In genomic region chr18:904135-905090, GRCh38 we compare ENCODE assay signal across 8 cellular contexts. TPM values are rescaled to one million over a fixed set of nuclear protein-coding genes. Genes with fewer than 3 reads are reported as not detected.
DNase-seq lines count a peak whose midpoint lies in the region; ATAC-seq and TF ChIP-seq lines count a peak whose summit lies in the region.

TSS of gene ADCYAP1 (plus strand) at chr18:904871. CDS start at chr18:905387, 516 bp downstream.

- 17% methylated on average over 35 of the region's 52 CpGs for WGBS in mammary epithelial cell (ENCODE audit: low coverage, missing lambda C conversion rate)

- peaks cover 17% of the 10 kb centered on the region for H3K4me1 Mint-ChIP-seq in activated naive CD8-positive, alpha-beta T cell treated with anti-CD3 and anti-CD28 coated beads, Interleukin-2, amount 10 ng/mL, durations not matched to agents 7 days and 5 days
- peaks cover 19% of the 10 kb centered on the region for H3K4me1 Mint-ChIP-seq in activated naive CD8-positive, alpha-beta T cell treated with anti-CD3 and anti-CD28 coated beads, Interleukin-2, amount 50 U/mL, for 24 hours

- H3K4me3 ChIP-seq in epithelial cell of esophagus (ENCODE audit: low read length) (no peak within 1 kb of the TSS), thoracic aorta (peak within 1 kb of the TSS; percentile 12), mammary epithelial cell (replicated peaks in 1 of 3; ENCODE audit: insufficient read depth in 1 of 3, low read depth in 2 of 3, low read length in 3 of 3) (no peak within 1 kb of the TSS), mucosa of descending colon (no peak within 1 kb of the TSS)

- POLR2A ChIA-PET in activated naive CD8-positive, alpha-beta T cell treated with anti-CD3 and anti-CD28 coated beads, Interleukin-2, amount 10 ng/mL, durations not matched to agents 7 days and 5 days (lab: Charles Lee) = no interaction called here

- no peak within 1 kb of the TSS for H3K4me2 ChIP-seq in mammary epithelial cell (ENCODE audit: insufficient read depth, low read depth, low read length)

- no peaks in the 10 kb centered on the region for H3K9me3 ChIP-seq in thoracic aorta
- H3K9me3 ChIP-seq in mammary epithelial cell (replicated peaks; ENCODE audit: insufficient read depth, low read length) = no peaks in the 10 kb centered on the region
- no peaks in the 10 kb centered on the region for H3K9me3 ChIP-seq in mucosa of descending colon

- H3K36me3 ChIP-seq in thoracic aorta (no peaks in the 10 kb centered on the region), mammary epithelial cell (ENCODE audit: insufficient read depth, low read length) (no peaks in the 10 kb centered on the region), mucosa of descending colon (ENCODE audit: low read depth) (no peaks in the 10 kb centered on the region)

- no TSS peak for BruUV-seq in mammary epithelial cell (replicated peaks; lab: Mats Ljungman, UMichigan)

- peak; percentile 30 for DNase-seq in activated naive CD8-positive, alpha-beta T cell treated with anti-CD3 and anti-CD28 coated beads, Interleukin-2, amount 10 ng/mL, durations not matched to agents 7 days and 5 days
- DNase-seq in activated naive CD8-positive, alpha-beta T cell treated with anti-CD3 and anti-CD28 coated beads, Interleukin-2, amount 50 U/mL, for 24 hours = no peak
- DNase-seq in NCI-H69 (lab: John Stamatoyannopoulos, UW) (peak; percentile 93), epithelial cell of esophagus (ENCODE audit: low read depth) (peak; percentile 19), thoracic aorta (ENCODE audit: low spot score) (no peak), mammary epithelial cell (no peak), mucosa of descending colon (no peak), NCI-H187 treated with DMSO at 0.1 percent for 48 hours (lab: John Stamatoyannopoulos, UW) (no peak)

- in situ Hi-C loops in mammary epithelial cell (cut with MboI; ENCODE audit: low sequenced_read_pairs in 2 of 2) = no loop called here

- H3K27ac Mint-ChIP-seq in activated naive CD8-positive, alpha-beta T cell treated with anti-CD3 and anti-CD28 coated beads, Interleukin-2, amount 10 ng/mL, durations not matched to agents 7 days and 5 days = peak within 1 kb of the TSS; percentile 18
- H3K27ac Mint-ChIP-seq in activated naive CD8-positive, alpha-beta T cell treated with anti-CD3 and anti-CD28 coated beads, Interleukin-2, amount 50 U/mL, for 24 hours = no peak within 1 kb of the TSS

- H3K27ac ChIP-seq in thoracic aorta (no peak within 1 kb of the TSS), mammary epithelial cell (ENCODE audit: insufficient read depth, low read depth, low read length) (no peak within 1 kb of the TSS)

- H3K4me3 Mint-ChIP-seq in activated naive CD8-positive, alpha-beta T cell treated with anti-CD3 and anti-CD28 coated beads, Interleukin-2, amount 10 ng/mL, durations not matched to agents 7 days and 5 days = no peak within 1 kb of the TSS
- H3K4me3 Mint-ChIP-seq in activated naive CD8-positive, alpha-beta T cell treated with anti-CD3 and anti-CD28 coated beads, Interleukin-2, amount 50 U/mL, for 24 hours = no peak within 1 kb of the TSS

- H3K36me3 Mint-ChIP-seq in activated naive CD8-positive, alpha-beta T cell treated with anti-CD3 and anti-CD28 coated beads, Interleukin-2, amount 10 ng/mL, durations not matched to agents 7 days and 5 days = peaks cover 2% of the 10 kb centered on the region
- peaks cover 3% of the 10 kb centered on the region for H3K36me3 Mint-ChIP-seq in activated naive CD8-positive, alpha-beta T cell treated with anti-CD3 and anti-CD28 coated beads, Interleukin-2, amount 50 U/mL, for 24 hours (ENCODE audit: low read depth)

- H3K27me3 Mint-ChIP-seq in activated naive CD8-positive, alpha-beta T cell treated with anti-CD3 and anti-CD28 coated beads, Interleukin-2, amount 10 ng/mL, durations not matched to agents 7 days and 5 days = peaks cover 69% of the 10 kb centered on the region
- H3K27me3 Mint-ChIP-seq in activated naive CD8-positive, alpha-beta T cell treated with anti-CD3 and anti-CD28 coated beads, Interleukin-2, amount 50 U/mL, for 24 hours = peaks cover 80% of the 10 kb centered on the region

- H2AFZ ChIP-seq in mammary epithelial cell (ENCODE audit: low read depth, low read length) = no peak within 1 kb of the TSS

- no peaks in the 10 kb centered on the region for H3K79me2 ChIP-seq in mammary epithelial cell (ENCODE audit: insufficient read depth, low read length)

- H3K27me3 ChIP-seq in thoracic aorta (replicated peaks; ENCODE audit: insufficient read depth) (peaks cover 31% of the 10 kb centered on the region), mammary epithelial cell (ENCODE audit: insufficient read depth, low read length) (peaks cover 53% of the 10 kb centered on the region)

- no peak for ATAC-seq in activated naive CD8-positive, alpha-beta T cell treated with anti-CD3 and anti-CD28 coated beads, Interleukin-2, amount 10 ng/mL, durations not matched to agents 7 days and 5 days (ENCODE audit: low read depth)
- ATAC-seq in activated naive CD8-positive, alpha-beta T cell treated with anti-CD3 and anti-CD28 coated beads, Interleukin-2, amount 50 U/mL, for 24 hours = no peak
- ATAC-seq in thoracic aorta (ENCODE audit: insufficient number of reproducible peaks, low FRiP score, low read depth) (no peak), mucosa of descending colon (no peak)

- dilution Hi-C loops in mammary epithelial cell (cut with HindIII; ENCODE audit: low sequenced_read_pairs) = no loop called here

- intact Hi-C loops in mammary epithelial cell (cut with micrococcal nuclease) (loop anchor here (5.0 to 10.0 kb wide), 2 partner anchors 38 to 160 kb away; no protein-coding TSS in a partner anchor), mucosa of descending colon (cut with DNase I, micrococcal nuclease) (no loop called here)

- CTCF ChIA-PET in mammary epithelial cell (lab: Charles Lee; ENCODE audit: low non-redundant PET) = no interaction called here

- H3K4me1 ChIP-seq in thoracic aorta (ENCODE audit: control insufficient read depth in 1 of 2, low read depth in 2 of 2) = peaks cover 24 to 48% of the 10 kb centered on the region in 2 donors
- peaks cover 8% of the 10 kb centered on the region for H3K4me1 ChIP-seq in mammary epithelial cell (ENCODE audit: insufficient read depth, low read length)
- peaks cover 12% of the 10 kb centered on the region for H3K4me1 ChIP-seq in mucosa of descending colon (ENCODE audit: low read depth)

- no peak within 1 kb of the TSS for H3K9ac ChIP-seq in mammary epithelial cell (ENCODE audit: insufficient read depth, low read length)

- no peak for TF ChIP-seq CTCF in epithelial cell of esophagus (IDR thresholded peaks at IDR 0.05; ENCODE audit: insufficient read depth, low read depth, low read length, missing control alignments)
- no peak for TF ChIP-seq CTCF in thoracic aorta (IDR thresholded peaks at IDR 0.05)
- TF ChIP-seq CTCF in mammary epithelial cell (conservative IDR thresholded peaks at IDR 0.05 in 1 of 2, IDR thresholded peaks at IDR 0.05 in 1 of 2; ENCODE audit: extremely low read depth in 1 of 2, insufficient read depth in 1 of 2, low read depth in 1 of 2, low read length in 2 of 2) = no peak
- TF ChIP-seq CTCF in mucosa of descending colon (IDR thresholded peaks at IDR 0.05) = no peak

- peaks cover 5% of the 10 kb centered on the region for H3K9me3 Mint-ChIP-seq in activated naive CD8-positive, alpha-beta T cell treated with anti-CD3 and anti-CD28 coated beads, Interleukin-2, amount 10 ng/mL, durations not matched to agents 7 days and 5 days
- no peaks in the 10 kb centered on the region for H3K9me3 Mint-ChIP-seq in activated naive CD8-positive, alpha-beta T cell treated with anti-CD3 and anti-CD28 coated beads, Interleukin-2, amount 50 U/mL, for 24 hours

- H4K20me1 ChIP-seq in mammary epithelial cell (ENCODE audit: insufficient read depth, low read length) = no peaks in the 10 kb centered on the region

RNA-seq across cellular contexts. Expression of gene ADCYAP1, which starts in this region (rescaled TPM):
- total RNA-seq in activated naive CD8-positive, alpha-beta T cell treated with anti-CD3 and anti-CD28 coated beads, Interleukin-2, amount 10 ng/mL, durations not matched to agents 7 days and 5 days = not detected
- total RNA-seq in thoracic aorta (10 to 100 TPM in 1 of 2 donors, 1 to 10 TPM in 1; 1.3 to 15.3 TPM), mammary epithelial cell (not detected), mucosa of descending colon (1 to 10 TPM in 1 of 3 donors, under 1 TPM in 2; 0.17 to 3.4 (median 0.41) TPM)
- polyA plus RNA-seq in mammary epithelial cell = not detected
- polyA minus RNA-seq in mammary epithelial cell = not detected

Comparison
In these comparisons a context has a peak if more than half of its experiments do, and no peak if none do; other contexts are left out.
1. Peak in DNase-seq in activated naive CD8-positive, alpha-beta T cell treated with anti-CD3 and anti-CD28 coated beads, Interleukin-2, amount 10 ng/mL, durations not matched to agents 7 days and 5 days; RNA of the gene not detected or under 1 TPM.
2. DNase-seq: peak in NCI-H69 (single experiment) and epithelial cell of esophagus (single experiment); none in activated naive CD8-positive, alpha-beta T cell treated with anti-CD3 and anti-CD28 coated beads, Interleukin-2, amount 50 U/mL, for 24 hours (single experiment), thoracic aorta (single experiment), mammary epithelial cell (single experiment), mucosa of descending colon (0 of 3) and NCI-H187 treated with DMSO at 0.1 percent for 48 hours (single experiment).